Comparison of ENCODE assay signal across 8 cellular contexts in genomic region chr7:74788369-74789150, GRCh38. TPM values are rescaled to one million over a fixed set of nuclear protein-coding genes. Genes with fewer than 3 reads are reported as not detected.
DNase-seq lines count a peak whose midpoint lies in the region; ATAC-seq and TF ChIP-seq lines count a peak whose summit lies in the region.
"Not testable (repeated sequence)": the region's sequence is repeated elsewhere in the genome, so short reads cannot be mapped to it uniquely, and the experiment has no call there.

No MANE protein-coding gene starts in this region.

- peak overlapping the region; percentile 19 to 39 (median 30) for H3K4me3 ChIP-seq in stomach

- H3K36me3 ChIP-seq in stomach, result not testable (repeated sequence)

- not testable (repeated sequence) for H3K27me3 ChIP-seq in stomach

- TF ChIP-seq EP300 in stomach (IDR thresholded peaks at IDR 0.05), result not testable (repeated sequence)

- ATAC-seq in GM18502 (IDR thresholded peaks at IDR 0.05; ENCODE audit: poor library complexity, unreplicated experiment), result peak; percentile 90
- peak; percentile 88 for ATAC-seq in HG02885 (IDR thresholded peaks at IDR 0.05; ENCODE audit: poor library complexity, unreplicated experiment)
- ATAC-seq in SK-N-SH treated with all-trans-retinoic acid at 6 μM for 48 hours, result peak; percentile 97
- peak; percentile 99 for ATAC-seq in omental fat pad (ENCODE audit: low FRiP score)

- DNase-seq in NCI-H146 (lab: John Stamatoyannopoulos, UW) (peak; percentile 77), foreskin melanocyte (peak; percentile 39), omental fat pad (ENCODE audit: low spot score) (peak; percentile 89), stomach (peak; percentile 97)
- peak; percentile 82 to 95 (median 88) for DNase-seq in activated naive CD4-positive, alpha-beta T cell (lab: John Stamatoyannopoulos, UW)

- TF ChIP-seq CTCF in omental fat pad (IDR thresholded peaks at IDR 0.05), result not testable (repeated sequence)
- peak in 1 of 7 experiments; percentile 10 for TF ChIP-seq CTCF in stomach (IDR thresholded peaks at IDR 0.05)

- peak overlapping the region in 2 of 5 donors; percentile 25 to 60 for H3K27ac ChIP-seq in stomach

- not testable (repeated sequence) for H3K9me3 ChIP-seq in stomach

- WGBS in stomach, 5 donors, result 0% methylated on average over 8 to 29 of the region's 82 CpGs

- H3K4me1 ChIP-seq in stomach, result not testable (repeated sequence)

- intact Hi-C loops in stomach (cut with DNase I; ENCODE audit: low total_unique reads), result not testable (repeated sequence)

- TF ChIP-seq POLR2A in stomach (IDR thresholded peaks at IDR 0.05), result not testable (repeated sequence)

RNA-seq across cellular contexts. Expression of gene NCF1, which starts 14.7 kb away (rescaled TPM):
- total RNA-seq in omental fat pad (10 to 100 TPM in 1 of 4 donors, 1 to 10 TPM in 3; 1.6 to 55.3 (median 2.8) TPM), stomach (10 to 100 TPM in 1 of 5 donors, 1 to 10 TPM in 3, not detected in 1; 1.2 to 97.4 (median 4.2) TPM)
- 1 to 10 TPM; 3.2 to 6.6 (median 4.1) TPM for polyA plus RNA-seq in stomach

Comparison
In these comparisons a context has a peak if more than half of its experiments do, and no peak if none do; other contexts are left out.
1. DNase-seq: peak in every context shown above with its lines; median percentile 97 in stomach; 89 in omental fat pad; 88 in activated naive CD4-positive, alpha-beta T cell; 77 in NCI-H146; 39 in foreskin melanocyte.